26 cellular contexts compared by ENCODE assay signal in genomic region chr5:150321211-150321610, GRCh38. TPM values are rescaled to one million over a fixed set of nuclear protein-coding genes. Genes with fewer than 3 reads are reported as not detected.
"Had no signal": no experiment of that assay in that cellular context is flagged by ENCODE, and none has a peak within 500 bp of the region (broad histone marks: within the 10 kb centered on the region; RNA-seq: fewer than 3 reads in every experiment).

No MANE protein-coding gene starts in this region.

- H3K36me3 Mint-ChIP-seq: activated CD4-positive, alpha-beta memory T cell treated with anti-CD3 and anti-CD28 coated beads for 36 hours; activated naive CD4-positive, alpha-beta T cell treated with anti-CD3 and anti-CD28 coated beads, Interleukin-2, amount 50 U/mL, for 72 hours had no signal

- H3K4me3 ChIP-seq: ascending aorta, body of pancreas, MG63, SJCRH30 had no signal

- H3K36me3 ChIP-seq: ascending aorta, MG63, SJCRH30 had no signal

- H3K4me2 ChIP-seq: KMS-11, SK-N-SH had no signal

- H3K9ac ChIP-seq: KMS-11, SK-N-SH had no signal

- H3K27ac ChIP-seq: ascending aorta, body of pancreas, KMS-11, SJCRH30, VCaP had no signal

- ATAC-seq: activated naive CD4-positive, alpha-beta T cell treated with anti-CD3 and anti-CD28 coated beads, Interleukin-2, amount 50 U/mL, for 72 hours; activated naive CD8-positive, alpha-beta T cell treated with anti-CD3 and anti-CD28 coated beads, Interleukin-2, amount 50 U/mL, for 24 hours; activated T-cell treated with anti-CD3 and anti-CD28 coated beads, Interleukin-2, amount 50 U/mL, for 4 hours; body of pancreas had no signal

- H3K4me1 ChIP-seq: ascending aorta had no signal

- H3K9me3 Mint-ChIP-seq: activated naive CD4-positive, alpha-beta T cell treated with anti-CD3 and anti-CD28 coated beads, Interleukin-2, amount 50 U/mL, for 72 hours; activated naive CD8-positive, alpha-beta T cell treated with anti-CD3 and anti-CD28 coated beads, Interleukin-2, amount 50 U/mL, for 24 hours; activated T-cell treated with anti-CD3 and anti-CD28 coated beads, Interleukin-2, amount 50 U/mL, for 4 hours had no signal

- H3K27ac Mint-ChIP-seq: activated CD4-positive, alpha-beta memory T cell treated with anti-CD3 and anti-CD28 coated beads for 36 hours; activated CD4-positive, alpha-beta T cell treated with anti-CD3 and anti-CD28 coated beads, Interleukin-2, amount 10 ng/mL, durations not matched to agents 7 days and 5 days had no signal

- H3K9me3 ChIP-seq: ascending aorta, body of pancreas, MG63, SJCRH30, SK-N-SH had no signal

- H3K9me2 ChIP-seq: SK-N-SH had no signal

- H3K27me3 ChIP-seq: ascending aorta, body of pancreas, MG63, SJCRH30 had no signal

- H3K4me3 Mint-ChIP-seq: activated CD4-positive, alpha-beta memory T cell treated with anti-CD3 and anti-CD28 coated beads for 36 hours; activated CD4-positive, alpha-beta T cell treated with anti-CD3 and anti-CD28 coated beads, Interleukin-2, amount 10 ng/mL, durations not matched to agents 7 days and 5 days; activated naive CD8-positive, alpha-beta T cell treated with anti-CD3 and anti-CD28 coated beads, Interleukin-2, amount 50 U/mL, for 24 hours; activated T-cell treated with anti-CD3 and anti-CD28 coated beads, Interleukin-2, amount 50 U/mL, for 4 hours had no signal

- DNase-seq: activated CD4-positive, alpha-beta memory T cell treated with anti-CD3 and anti-CD28 coated beads for 36 hours; activated CD4-positive, alpha-beta T cell treated with anti-CD3 and anti-CD28 coated beads, Interleukin-2, amount 10 ng/mL, durations not matched to agents 7 days and 5 days; activated CD4-positive, CD25-positive, alpha-beta regulatory T cell; activated CD8-positive, alpha-beta memory T cell treated with anti-CD3 and anti-CD28 coated beads for 24 hours; activated effector memory CD4-positive, alpha-beta T cell treated with anti-CD3 and anti-CD28 coated beads, Interleukin-2, amount 50 U/mL, for 16 hours; activated naive CD4-positive, alpha-beta T cell treated with Interleukin-2 at 50 U/mL for 16 hours; activated naive CD8-positive, alpha-beta T cell treated with anti-CD3 and anti-CD28 coated beads, Interleukin-2, amount 50 U/mL, for 24 hours; activated T-cell treated with anti-CD3 and anti-CD28 coated beads, Interleukin-2, amount 50 U/mL, for 4 hours; amniotic stem cell; body of pancreas; MG63; NCI-H1105; NCI-H1436; NCI-H1694 treated with DMSO at 0.1 percent for 48 hours; NCI-H2081; NCI-H524; Right ventricle myocardium superior; RPMI8226; SJCRH30; SK-N-SH; T-helper 1 cell had no signal

- H3K27me3 Mint-ChIP-seq: activated CD4-positive, alpha-beta memory T cell treated with anti-CD3 and anti-CD28 coated beads for 36 hours; activated CD4-positive, alpha-beta T cell treated with anti-CD3 and anti-CD28 coated beads, Interleukin-2, amount 10 ng/mL, durations not matched to agents 7 days and 5 days had no signal

RNA-seq across cellular contexts. Expression of gene ARSI, which starts 18.5 kb away (rescaled TPM):
- total RNA-seq: activated CD4-positive, alpha-beta memory T cell treated with anti-CD3 and anti-CD28 coated beads for 36 hours; activated CD4-positive, alpha-beta T cell treated with anti-CD3 and anti-CD28 coated beads, Interleukin-2, amount 10 ng/mL, durations not matched to agents 7 days and 5 days; activated naive CD4-positive, alpha-beta T cell treated with anti-CD3 and anti-CD28 coated beads, Interleukin-2, amount 50 U/mL, for 72 hours; activated T-cell treated with anti-CD3 and anti-CD28 coated beads, Interleukin-2, amount 50 U/mL, for 4 hours; ascending aorta; T-helper 2 cell treated with Interferon-gamma antibody and Interleukin-4, amounts not matched to agents 100 ng/mL and 5 ng/mL, for 36 hours had no signal

RNA-seq across cellular contexts. Expression of gene CAMK2A, which starts 31.6 kb away (rescaled TPM):
- total RNA-seq: activated CD4-positive, alpha-beta memory T cell treated with anti-CD3 and anti-CD28 coated beads for 36 hours; activated CD4-positive, alpha-beta T cell treated with anti-CD3 and anti-CD28 coated beads, Interleukin-2, amount 10 ng/mL, durations not matched to agents 7 days and 5 days; activated naive CD4-positive, alpha-beta T cell treated with anti-CD3 and anti-CD28 coated beads, Interleukin-2, amount 50 U/mL, for 72 hours; activated T-cell treated with anti-CD3 and anti-CD28 coated beads, Interleukin-2, amount 50 U/mL, for 4 hours; ascending aorta; T-helper 2 cell treated with Interferon-gamma antibody and Interleukin-4, amounts not matched to agents 100 ng/mL and 5 ng/mL, for 36 hours had no signal
